31 cellular contexts compared by ENCODE assay signal in genomic region chr19:31546561-31546960, GRCh38.
"Had no signal": no experiment of that assay in that cellular context is flagged by ENCODE, and none has a peak within 500 bp of the region (broad histone marks: within the 10 kb centered on the region; RNA-seq: fewer than 3 reads in every experiment).

No MANE protein-coding gene starts in this region.

- H3K9me3 Mint-ChIP-seq: activated CD4-positive, alpha-beta memory T cell treated with anti-CD3 and anti-CD28 coated beads for 36 hours; activated CD4-positive, alpha-beta T cell treated with anti-CD3 and anti-CD28 coated beads, Interleukin-2, amount 10 ng/mL, durations not matched to agents 24 days and 14 days; activated naive CD4-positive, alpha-beta T cell treated with anti-CD3 and anti-CD28 coated beads, Interleukin-2, amount 10 ng/mL, durations not matched to agents 7 days and 5 days; activated naive CD8-positive, alpha-beta T cell treated with anti-CD3 and anti-CD28 coated beads, Interleukin-2, amount 10 ng/mL, durations not matched to agents 7 days and 5 days; activated T-helper 1 cell treated with anti-CD3 and anti-CD28 coated beads, Interleukin-12 subunit alpha, Interleukin-12 subunit beta, Interleukin-2, Interleukin-4 antibody, amounts not matched to agents 30 ng/mL and 10 ng/mL and 1 ng/mL, durations not matched to agents 14 hours and 24 hours and 36 hours; dendritic cell treated with granulocyte-macrophage colony-stimulating factor and Interleukin-4, amounts not matched to agents 40 ng/mL and 50 ng/mL, for 4 days had no signal

- H3K27ac Mint-ChIP-seq: activated CD4-positive, alpha-beta memory T cell treated with anti-CD3 and anti-CD28 coated beads for 36 hours; activated CD4-positive, alpha-beta T cell treated with anti-CD3 and anti-CD28 coated beads for 36 hours; activated CD4-positive, alpha-beta T cell treated with anti-CD3 and anti-CD28 coated beads, Interleukin-2, amount 10 ng/mL, durations not matched to agents 24 days and 14 days; activated CD8-positive, alpha-beta memory T cell treated with anti-CD3 and anti-CD28 coated beads, Interleukin-2, amount 10 ng/mL, durations not matched to agents 7 days and 5 days; activated CD8-positive, alpha-beta T cell treated with anti-CD3 and anti-CD28 coated beads, Interleukin-2, amount 10 ng/mL, durations not matched to agents 7 days and 5 days; activated naive CD4-positive, alpha-beta T cell treated with anti-CD3 and anti-CD28 coated beads, Interleukin-2, amount 10 ng/mL, durations not matched to agents 7 days and 5 days; activated naive CD4-positive, alpha-beta T cell treated with anti-CD3 and anti-CD28 coated beads, Interleukin-2, amount 50 U/mL, for 72 hours; activated naive CD8-positive, alpha-beta T cell treated with anti-CD3 and anti-CD28 coated beads, Interleukin-2, amount 10 ng/mL, durations not matched to agents 7 days and 5 days; activated T-helper 1 cell treated with anti-CD3 and anti-CD28 coated beads, Interleukin-12 subunit alpha, Interleukin-12 subunit beta, Interleukin-2, Interleukin-4 antibody, amounts not matched to agents 30 ng/mL and 10 ng/mL and 1 ng/mL, durations not matched to agents 14 hours and 24 hours and 36 hours; activated T-helper 2 cell treated with anti-CD3 and anti-CD28 coated beads, Interferon-gamma antibody, Interleukin-2, Interleukin-4, amounts not matched to agents 10 μg/mL and 5 μg/mL and 100 μg/mL, durations not matched to agents 14 hours and 24 hours and 36 hours; dendritic cell treated with granulocyte-macrophage colony-stimulating factor and Interleukin-4, amounts not matched to agents 40 ng/mL and 50 ng/mL, for 4 days had no signal

- DNase-seq: activated CD4-positive, alpha-beta memory T cell treated with anti-CD3 and anti-CD28 coated beads for 36 hours; activated CD4-positive, alpha-beta T cell treated with anti-CD3 and anti-CD28 coated beads for 36 hours; activated CD4-positive, alpha-beta T cell treated with anti-CD3 and anti-CD28 coated beads, Interleukin-2, amount 10 ng/mL, durations not matched to agents 24 days and 14 days; activated CD4-positive, CD25-positive, alpha-beta regulatory T cell; activated CD4-positive, CD25-positive, alpha-beta regulatory T cell treated with anti-CD3 and anti-CD28 coated beads, Interleukin-2, amount 50 U/mL, for 72 hours; activated CD8-positive, alpha-beta memory T cell treated with anti-CD3 and anti-CD28 coated beads, Interleukin-2, amount 10 ng/mL, durations not matched to agents 7 days and 5 days; activated CD8-positive, alpha-beta memory T cell treated with anti-CD3 and anti-CD28 coated beads, Interleukin-2, amount 50 U/mL, for 4 hours; activated CD8-positive, alpha-beta T cell treated with anti-CD3 and anti-CD28 coated beads, Interleukin-2, amount 10 ng/mL, durations not matched to agents 7 days and 5 days; activated effector memory CD4-positive, alpha-beta T cell treated with anti-CD3 and anti-CD28 coated beads, Interleukin-2, amount 50 U/mL, for 16 hours; activated naive CD4-positive, alpha-beta T cell treated with anti-CD3 and anti-CD28 coated beads, Interleukin-2, amount 10 ng/mL, durations not matched to agents 7 days and 5 days; activated naive CD8-positive, alpha-beta T cell treated with anti-CD3 and anti-CD28 coated beads, Interleukin-2, amount 10 ng/mL, durations not matched to agents 7 days and 5 days; activated T-cell treated with anti-CD3 and anti-CD28 coated beads, Interleukin-2, amount 50 U/mL, for 1 hour; activated T-cell treated with anti-CD3 and anti-CD28 coated beads, Interleukin-2, amount 50 U/mL, for 48 hours; central memory CD4-positive, alpha-beta T cell; cerebellar nuclear complex; colonic mucosa; dorsolateral prefrontal cortex; effector memory CD4-positive, alpha-beta T cell; erythroblast; foreskin keratinocyte; gastrocnemius medialis; T-helper 2 cell had no signal

- H3K4me3 ChIP-seq: ascending aorta, breast epithelium, cardiac muscle cell, colonic mucosa, dorsolateral prefrontal cortex, esophagus muscularis mucosa, gastrocnemius medialis had no signal

- H3K27me3 Mint-ChIP-seq: activated CD4-positive, alpha-beta T cell treated with anti-CD3 and anti-CD28 coated beads, Interleukin-2, amount 10 ng/mL, durations not matched to agents 24 days and 14 days; activated CD8-positive, alpha-beta memory T cell treated with anti-CD3 and anti-CD28 coated beads, Interleukin-2, amount 10 ng/mL, durations not matched to agents 7 days and 5 days; activated naive CD4-positive, alpha-beta T cell treated with anti-CD3 and anti-CD28 coated beads, Interleukin-2, amount 10 ng/mL, durations not matched to agents 7 days and 5 days; activated naive CD8-positive, alpha-beta T cell treated with anti-CD3 and anti-CD28 coated beads, Interleukin-2, amount 10 ng/mL, durations not matched to agents 7 days and 5 days; dendritic cell treated with granulocyte-macrophage colony-stimulating factor and Interleukin-4, amounts not matched to agents 40 ng/mL and 50 ng/mL, for 4 days had no signal

- H3K27me3 ChIP-seq: ascending aorta, colonic mucosa, esophagus muscularis mucosa, foreskin keratinocyte, gastrocnemius medialis had no signal

- ATAC-seq: activated CD4-positive, alpha-beta T cell treated with anti-CD3 and anti-CD28 coated beads for 36 hours; activated CD8-positive, alpha-beta memory T cell treated with anti-CD3 and anti-CD28 coated beads, Interleukin-2, amount 10 ng/mL, durations not matched to agents 7 days and 5 days; activated CD8-positive, alpha-beta T cell treated with anti-CD3 and anti-CD28 coated beads, Interleukin-2, amount 10 ng/mL, durations not matched to agents 7 days and 5 days; activated naive CD4-positive, alpha-beta T cell treated with anti-CD3 and anti-CD28 coated beads, Interleukin-2, amount 50 U/mL, for 72 hours; foreskin keratinocyte; gastrocnemius medialis had no signal

- H3K27ac ChIP-seq: ascending aorta, breast epithelium, cardiac muscle cell, colonic mucosa, dorsolateral prefrontal cortex, esophagus muscularis mucosa, foreskin keratinocyte, gastrocnemius medialis had no signal

- H3K9me3 ChIP-seq: ascending aorta, breast epithelium, colonic mucosa, esophagus muscularis mucosa, gastrocnemius medialis had no signal

- H3K4me1 Mint-ChIP-seq: activated CD4-positive, alpha-beta T cell treated with anti-CD3 and anti-CD28 coated beads for 36 hours; activated CD4-positive, alpha-beta T cell treated with anti-CD3 and anti-CD28 coated beads, Interleukin-2, amount 10 ng/mL, durations not matched to agents 24 days and 14 days; activated CD8-positive, alpha-beta memory T cell treated with anti-CD3 and anti-CD28 coated beads, Interleukin-2, amount 10 ng/mL, durations not matched to agents 7 days and 5 days; activated naive CD4-positive, alpha-beta T cell treated with anti-CD3 and anti-CD28 coated beads, Interleukin-2, amount 10 ng/mL, durations not matched to agents 7 days and 5 days; activated naive CD8-positive, alpha-beta T cell treated with anti-CD3 and anti-CD28 coated beads, Interleukin-2, amount 10 ng/mL, durations not matched to agents 7 days and 5 days had no signal

- H3K36me3 Mint-ChIP-seq: activated CD4-positive, alpha-beta memory T cell treated with anti-CD3 and anti-CD28 coated beads for 36 hours; activated CD8-positive, alpha-beta memory T cell treated with anti-CD3 and anti-CD28 coated beads, Interleukin-2, amount 10 ng/mL, durations not matched to agents 7 days and 5 days; activated naive CD4-positive, alpha-beta T cell treated with anti-CD3 and anti-CD28 coated beads, Interleukin-2, amount 10 ng/mL, durations not matched to agents 7 days and 5 days; activated naive CD4-positive, alpha-beta T cell treated with anti-CD3 and anti-CD28 coated beads, Interleukin-2, amount 50 U/mL, for 72 hours; activated naive CD8-positive, alpha-beta T cell treated with anti-CD3 and anti-CD28 coated beads, Interleukin-2, amount 10 ng/mL, durations not matched to agents 7 days and 5 days; brain had no signal

- H3K4me3 Mint-ChIP-seq: activated CD4-positive, alpha-beta memory T cell treated with anti-CD3 and anti-CD28 coated beads for 36 hours; activated CD4-positive, alpha-beta T cell treated with anti-CD3 and anti-CD28 coated beads for 36 hours; activated CD4-positive, alpha-beta T cell treated with anti-CD3 and anti-CD28 coated beads, Interleukin-2, amount 10 ng/mL, durations not matched to agents 24 days and 14 days; activated CD8-positive, alpha-beta memory T cell treated with anti-CD3 and anti-CD28 coated beads, Interleukin-2, amount 10 ng/mL, durations not matched to agents 7 days and 5 days; activated CD8-positive, alpha-beta T cell treated with anti-CD3 and anti-CD28 coated beads, Interleukin-2, amount 10 ng/mL, durations not matched to agents 7 days and 5 days; activated naive CD4-positive, alpha-beta T cell treated with anti-CD3 and anti-CD28 coated beads, Interleukin-2, amount 10 ng/mL, durations not matched to agents 7 days and 5 days; activated naive CD8-positive, alpha-beta T cell treated with anti-CD3 and anti-CD28 coated beads, Interleukin-2, amount 10 ng/mL, durations not matched to agents 7 days and 5 days; activated T-helper 1 cell treated with anti-CD3 and anti-CD28 coated beads, Interleukin-12 subunit alpha, Interleukin-12 subunit beta, Interleukin-2, Interleukin-4 antibody, amounts not matched to agents 30 ng/mL and 10 ng/mL and 1 ng/mL, durations not matched to agents 14 hours and 24 hours and 36 hours; dendritic cell treated with granulocyte-macrophage colony-stimulating factor and Interleukin-4, amounts not matched to agents 40 ng/mL and 50 ng/mL, for 4 days had no signal

- H3K36me3 ChIP-seq: ascending aorta, breast epithelium, cardiac muscle cell, colonic mucosa, esophagus muscularis mucosa, gastrocnemius medialis had no signal
